In genomic region chr4:154854362-154854761, GRCh38 we compare ENCODE assay signal across 12 cellular contexts.
DNase-seq lines count a peak whose midpoint lies in the region; ATAC-seq, FAIRE-seq and TF ChIP-seq lines count a peak whose summit lies in the region.
"Had no signal": no experiment of that assay in that cellular context is flagged by ENCODE, and none has a peak within 500 bp of the region (broad histone marks: within the 10 kb centered on the region; RNA-seq: fewer than 3 reads in every experiment).

No MANE protein-coding gene starts in this region.

- no peak overlapping the region for H3K27ac ChIP-seq in PC-3 (ENCODE audit: low read length)
- no peak overlapping the region for H3K27ac ChIP-seq in kidney (ENCODE audit: low read depth in 2 of 2, low read length in 2 of 2)
- H3K27ac ChIP-seq: dorsolateral prefrontal cortex, pancreas had no signal

- no peak overlapping the region for H3K4me2 ChIP-seq in PC-3 (ENCODE audit: low read length)

- H3K27me3 ChIP-seq in PC-3 (ENCODE audit: low read length) = no peaks in the 10 kb centered on the region
- H3K27me3 ChIP-seq: dorsolateral prefrontal cortex, pancreas had no signal

- H3K36me3 ChIP-seq in PC-3 (ENCODE audit: low read depth, low read length) (no peaks in the 10 kb centered on the region), kidney (ENCODE audit: control insufficient read depth in 1 of 2, insufficient read depth in 2 of 2, low read length in 2 of 2) (no peaks in the 10 kb centered on the region)
- H3K36me3 ChIP-seq: pancreas had no signal

- no peak overlapping the region for H2AFZ ChIP-seq in PC-3 (ENCODE audit: low read length)

- H3K9me2 ChIP-seq in PC-3 (replicated peaks; ENCODE audit: low read length) = no peaks in the 10 kb centered on the region

- H3K4me1 ChIP-seq in PC-3 (ENCODE audit: insufficient read depth, low read length) (no peaks in the 10 kb centered on the region), kidney (ENCODE audit: control insufficient read depth in 1 of 2, insufficient read depth in 1 of 2, low read depth in 1 of 2, low read length in 2 of 2) (no peaks in the 10 kb centered on the region)
- H3K4me1 ChIP-seq: pancreas had no signal

- H3K9me3 ChIP-seq in PC-3 (ENCODE audit: low read length) (no peaks in the 10 kb centered on the region), kidney (ENCODE audit: control insufficient read depth in 1 of 2, low read length in 2 of 2) (no peaks in the 10 kb centered on the region)
- H3K9me3 ChIP-seq: pancreas had no signal

- BruUV-seq in PC-3 (replicated peaks; lab: Mats Ljungman, UMichigan) = no TSS peak

- TF ChIP-seq CTCF in GM12875 (IDR thresholded peaks at IDR 0.05; ENCODE audit: borderline replicate concordance, insufficient read depth, low read depth, low read length) (0 out of 2 replicates have a peak, but pooled peaks have one; percentile 8), PC-3 (conservative IDR thresholded peaks at IDR 0.05; ENCODE audit: low read depth, low read length) (peak; percentile 57), fibroblast of the aortic adventitia (IDR thresholded peaks at IDR 0.05; ENCODE audit: insufficient read depth, low read length) (peak; percentile 31), kidney (IDR thresholded peaks at IDR 0.05; ENCODE audit: borderline replicate concordance, extremely low read depth, insufficient read depth) (no peak)

- DNase-seq in A172 (ENCODE audit: low spot score) (peak; percentile 4), PC-3 (peak; percentile 55), fibroblast of the aortic adventitia (ENCODE audit: low read depth) (peak; percentile 45), NCI-H187 (lab: John Stamatoyannopoulos, UW) (no peak), kidney (no peak)
- DNase-seq: activated T-cell treated with anti-CD3 and anti-CD28 coated beads, Interleukin-2, amount 50 U/mL, for 4 hours; CD8-positive, alpha-beta T cell; dorsolateral prefrontal cortex; pancreas had no signal

- H3K9ac ChIP-seq in PC-3 (ENCODE audit: low read length) (no peak overlapping the region), kidney (ENCODE audit: low read length in 2 of 2) (no peak overlapping the region)

- POLR2A ChIA-PET in PC-3 (lab: Charles Lee; ENCODE audit: unreplicated experiment) = no interaction called here

- ATAC-seq in PC-3 (peak; percentile 43), GM21717 (IDR thresholded peaks at IDR 0.05; ENCODE audit: unreplicated experiment) (no peak), HG02759 (IDR thresholded peaks at IDR 0.05; ENCODE audit: unreplicated experiment) (no peak)
- ATAC-seq: activated T-cell treated with anti-CD3 and anti-CD28 coated beads, Interleukin-2, amount 50 U/mL, for 4 hours; CD8-positive, alpha-beta T cell; pancreas had no signal

- CTCF ChIA-PET in PC-3 (lab: Charles Lee) = interaction anchor here (1.0 kb wide), 1 partner anchor 74 kb away, joined by 4 read pairs; no protein-coding TSS in a partner anchor

- FAIRE-seq in kidney (lab: Jason Lieb, UNC) = no peak
- FAIRE-seq: pancreas had no signal

- intact Hi-C loops in PC-3 (cut with micrococcal nuclease) = loop anchor here (1.0 to 5.0 kb wide), 2 partner anchors 58 to 74 kb away; no protein-coding TSS in a partner anchor
- intact Hi-C loops in kidney (cut with DNase I) = no loop called here

- H3K4me3 ChIP-seq in GM12875 (ENCODE audit: low read depth, low read length) (no peak overlapping the region), PC-3 (ENCODE audit: low read length) (no peak overlapping the region), fibroblast of the aortic adventitia (ENCODE audit: low read depth, low read length) (no peak overlapping the region), kidney (ENCODE audit: low read length in 2 of 2) (no peak overlapping the region)
- H3K4me3 ChIP-seq: dorsolateral prefrontal cortex, pancreas had no signal

- no peaks in the 10 kb centered on the region for H4K20me1 ChIP-seq in PC-3 (ENCODE audit: low read length)

- H3F3A ChIP-seq in PC-3 (ENCODE audit: low read length, unreplicated experiment) = no peaks in the 10 kb centered on the region

- no peaks in the 10 kb centered on the region for H3K79me2 ChIP-seq in PC-3 (ENCODE audit: low read length)

Comparison
In these comparisons a context has a peak if more than half of its experiments do, and no peak if none do; other contexts are left out.
1. DNase-seq: peak in A172 (single experiment), PC-3 (single experiment) and fibroblast of the aortic adventitia (single experiment); none in NCI-H187 (0 of 2) and kidney (single experiment).